In the genomic region with DNA sequence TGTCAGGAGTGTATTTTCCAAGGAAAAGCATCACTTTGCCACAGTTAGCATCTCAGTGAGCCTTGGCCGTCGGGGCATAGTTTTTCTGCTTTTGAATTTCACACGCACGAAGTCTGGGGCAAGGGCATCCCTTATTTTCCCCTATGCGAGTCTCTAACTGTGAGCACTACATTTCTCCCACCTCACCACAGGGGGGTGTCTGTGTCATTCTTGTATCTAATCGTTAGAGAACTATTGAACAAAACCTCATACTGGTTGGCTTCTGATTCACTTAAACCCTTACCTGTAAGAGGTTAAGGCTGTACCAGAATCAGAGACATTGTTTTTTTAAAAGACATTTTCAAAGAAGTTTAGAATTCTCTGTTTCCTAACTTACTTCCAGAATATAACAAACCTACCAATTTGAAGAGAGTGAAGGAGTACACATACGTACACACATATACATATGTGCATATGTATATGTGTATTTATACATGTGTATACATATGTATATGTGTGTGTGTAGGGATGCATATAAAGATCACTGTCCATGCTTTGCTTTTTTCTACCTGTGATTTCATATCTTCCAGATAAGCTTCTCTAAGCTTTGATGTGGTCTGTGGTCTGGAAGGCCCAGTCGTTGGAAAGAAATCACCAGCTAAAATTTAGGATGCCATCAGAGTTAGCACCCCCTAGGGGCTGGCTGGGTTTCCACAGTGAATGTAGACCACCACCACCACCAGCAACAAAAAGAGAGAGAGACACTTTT, we compare ENCODE assay signal across 7 cellular contexts. TPM values are rescaled to one million over a fixed set of nuclear protein-coding genes. Genes with fewer than 3 reads are reported as not detected.
DNase-seq lines count a peak whose midpoint lies in the region; ATAC-seq, FAIRE-seq and TF ChIP-seq lines count a peak whose summit lies in the region.

No MANE protein-coding gene starts in this region.

- H2BK5ac ChIP-seq in H9 (ENCODE audit: insufficient read length, low read length) = no peak overlapping the region

- TF ChIP-seq CTCF in D721Med (IDR thresholded peaks at IDR 0.05; ENCODE audit: insufficient read depth, missing control alignments) (peak; percentile 48), H9 (conservative IDR thresholded peaks at IDR 0.05) (peak; percentile 70), SU-DHL-6 (IDR thresholded peaks at IDR 0.05; ENCODE audit: insufficient read depth, low read length, poor library complexity, severe bottlenecking) (peak; percentile 20)

- H3K56ac ChIP-seq in H9 (ENCODE audit: insufficient read length, low read depth, low read length) = no peak overlapping the region

- H3K4me3 ChIP-seq in SU-DHL-6 (ENCODE audit: insufficient read depth, low read length, poor library complexity, severe bottlenecking) = no peak overlapping the region

- no peak overlapping the region for H3T11ph ChIP-seq in H9 (ENCODE audit: low read length)

- no peak overlapping the region for H2AK5ac ChIP-seq in H9 (ENCODE audit: insufficient read length, low read length)

- H3K4me2 ChIP-seq in H9 (ENCODE audit: insufficient read depth, insufficient read length, low read length) (no peak overlapping the region), SU-DHL-6 (ENCODE audit: low read depth, low read length, poor library complexity, severe bottlenecking) (no peak overlapping the region)

- H2BK15ac ChIP-seq in H9 (ENCODE audit: low read depth, low read length) = no peak overlapping the region

- no peaks in the 10 kb centered on the region for H3K27me3 ChIP-seq in H9 (ENCODE audit: insufficient read depth, low read length)
- H3K27me3 ChIP-seq in SU-DHL-6 (ENCODE audit: low read length) = no peaks in the 10 kb centered on the region

- no peak overlapping the region for H2BK20ac ChIP-seq in H9 (ENCODE audit: low read depth, low read length, poor library complexity, severe bottlenecking)

- no peak overlapping the region for H4K5ac ChIP-seq in H9 (ENCODE audit: insufficient read length, low read depth, low read length)

- no peaks in the 10 kb centered on the region for H3K4me1 ChIP-seq in H9 (ENCODE audit: insufficient read depth, low read length)

- H2BK120ac ChIP-seq in H9 (ENCODE audit: low read depth, low read length, poor library complexity, severe bottlenecking) = no peak overlapping the region

- H2AFZ ChIP-seq in H9 (ENCODE audit: low read length) (no peak overlapping the region), SU-DHL-6 (ENCODE audit: low read depth, low read length, severe bottlenecking) (no peak overlapping the region)

- no peak overlapping the region for H2BK12ac ChIP-seq in H9 (ENCODE audit: insufficient read length, low read depth, low read length)

- no peak overlapping the region for H3K14ac ChIP-seq in H9 (ENCODE audit: insufficient read depth, low read length)

- H4K8ac ChIP-seq in H9 (replicated peaks; ENCODE audit: insufficient read length, low read depth, low read length) = no peak overlapping the region

- H3K9me3 ChIP-seq in H9 (ENCODE audit: control insufficient read depth, low read depth, low read length) = no peaks in the 10 kb centered on the region
- no peaks in the 10 kb centered on the region for H3K9me3 ChIP-seq in SU-DHL-6 (ENCODE audit: insufficient read depth, low read length)

- H3K79me2 ChIP-seq in H9 (ENCODE audit: insufficient read depth, low read length) (no peaks in the 10 kb centered on the region), SU-DHL-6 (ENCODE audit: insufficient read depth, low read length) (no peaks in the 10 kb centered on the region)

- H3K27ac ChIP-seq in H9 (ENCODE audit: insufficient read length, low read depth, low read length) = no peak overlapping the region
- H3K27ac ChIP-seq in SU-DHL-6 (ENCODE audit: low read depth, low read length) = no peak overlapping the region

- no peaks in the 10 kb centered on the region for H3K23me2 ChIP-seq in H9 (ENCODE audit: insufficient read length, low read depth, low read length, poor library complexity, severe bottlenecking)

- no peak overlapping the region for H3K4me3 Mint-ChIP-seq in H9
- H3K4me3 Mint-ChIP-seq in stimulated activated memory B cell treated with anti-CD40 and anti-IgM and Interleukin-4, amounts not matched to agents 10 μg/mL and 1 μg/mL and 100 μg/mL, for 72 hours = no peak overlapping the region

- peaks cover 38% of the 10 kb centered on the region for H3K27me3 Mint-ChIP-seq in H9 (ENCODE audit: low read depth)
- no peaks in the 10 kb centered on the region for H3K27me3 Mint-ChIP-seq in stimulated activated memory B cell treated with anti-CD40 and anti-IgM and Interleukin-4, amounts not matched to agents 10 μg/mL and 1 μg/mL and 100 μg/mL, for 72 hours

- H3K36me3 ChIP-seq in SU-DHL-6 (ENCODE audit: low read length) = no peaks in the 10 kb centered on the region

- no peaks in the 10 kb centered on the region for H3K79me1 ChIP-seq in H9 (ENCODE audit: insufficient read depth, low read depth, low read length, poor library complexity, severe bottlenecking)

- H3F3A ChIP-seq in SU-DHL-6 (ENCODE audit: insufficient read depth) = no peaks in the 10 kb centered on the region

- no peak overlapping the region for H3K4ac ChIP-seq in H9 (ENCODE audit: low read depth, low read length)

- H3K4me1 Mint-ChIP-seq in H9 = no peaks in the 10 kb centered on the region
- H3K4me1 Mint-ChIP-seq in stimulated activated memory B cell treated with anti-CD40 and anti-IgM and Interleukin-4, amounts not matched to agents 10 μg/mL and 1 μg/mL and 100 μg/mL, for 72 hours = peaks cover 6% of the 10 kb centered on the region

- no peaks in the 10 kb centered on the region for H3K9me2 ChIP-seq in SU-DHL-6 (replicated peaks; ENCODE audit: insufficient read depth, low read length)

- no peak for FAIRE-seq in D721Med (lab: Jason Lieb, UNC)

- peak; percentile 65 for ATAC-seq in stimulated activated memory B cell treated with anti-CD40 and anti-IgM and Interleukin-4, amounts not matched to agents 10 μg/mL and 1 μg/mL and 100 μg/mL, for 72 hours
- ATAC-seq in GM18870 (IDR thresholded peaks at IDR 0.05; ENCODE audit: unreplicated experiment) = no peak

- H4K20me1 ChIP-seq in H9 (ENCODE audit: control insufficient read depth, insufficient read depth, insufficient read length) (no peaks in the 10 kb centered on the region), SU-DHL-6 (ENCODE audit: low read depth, low read length) (no peaks in the 10 kb centered on the region)

- H3K18ac ChIP-seq in H9 (ENCODE audit: insufficient read length, low read depth, low read length) = no peak overlapping the region

- no peak overlapping the region for H4K91ac ChIP-seq in H9 (ENCODE audit: insufficient read length, low read depth, low read length)

- H3K27ac Mint-ChIP-seq in H9 = no peak overlapping the region
- H3K27ac Mint-ChIP-seq in stimulated activated memory B cell treated with anti-CD40 and anti-IgM and Interleukin-4, amounts not matched to agents 10 μg/mL and 1 μg/mL and 100 μg/mL, for 72 hours = no peak overlapping the region

- H3K9me3 Mint-ChIP-seq in H9 = no peaks in the 10 kb centered on the region
- H3K9me3 Mint-ChIP-seq in stimulated activated memory B cell treated with anti-CD40 and anti-IgM and Interleukin-4, amounts not matched to agents 10 μg/mL and 1 μg/mL and 100 μg/mL, for 72 hours = no peaks in the 10 kb centered on the region

- no peaks in the 10 kb centered on the region for H3K36me3 Mint-ChIP-seq in H9 (ENCODE audit: insufficient read depth in 1 of 3, low read depth in 3 of 3)
- H3K36me3 Mint-ChIP-seq in stimulated activated memory B cell treated with anti-CD40 and anti-IgM and Interleukin-4, amounts not matched to agents 10 μg/mL and 1 μg/mL and 100 μg/mL, for 72 hours = no peaks in the 10 kb centered on the region

- DNase-seq in D721Med (ENCODE audit: insufficient read length, low spot score) (no peak), H9 (no peak), head of caudate nucleus (peak in 35 of 42 donors; percentile 25 to 84 (median 55)), NOMO-1 (lab: John Stamatoyannopoulos, UW; ENCODE audit: unreplicated experiment in 2 of 2) (no peak)

- intact Hi-C loops in head of caudate nucleus (cut with DNase I) = no loop called here

- WGBS in H9 (ENCODE audit: extremely low coverage, insufficient read length, low lambda C conversion rate) = no CpG with 5 or more reads among the region's 8 CpGs

- H3K9ac ChIP-seq in H9 (ENCODE audit: extremely low read depth, insufficient read length, low read length) = no peak overlapping the region
- no peak overlapping the region for H3K9ac ChIP-seq in SU-DHL-6 (ENCODE audit: low read length)

- no peak overlapping the region for H3K23ac ChIP-seq in H9 (ENCODE audit: insufficient read length, low read depth, low read length)

RNA-seq across cellular contexts. Expression of gene MYZAP, which starts 49.4 kb away (rescaled TPM):
- 0.63 and 0.72 TPM in 2 replicates for total RNA-seq in H9 (2021)

Comparison
In these comparisons a context has a peak if more than half of its experiments do, and no peak if none do; other contexts are left out.
1. DNase-seq: peak in head of caudate nucleus (35 of 42); none in D721Med (single experiment), H9 (single experiment) and NOMO-1 (0 of 2).
2. CTCF ChIP-seq: peak in every context shown above with its lines; median percentile 70 in H9; 48 in D721Med; 20 in SU-DHL-6.